13 cellular contexts compared by ENCODE assay signal in the genomic region with DNA sequence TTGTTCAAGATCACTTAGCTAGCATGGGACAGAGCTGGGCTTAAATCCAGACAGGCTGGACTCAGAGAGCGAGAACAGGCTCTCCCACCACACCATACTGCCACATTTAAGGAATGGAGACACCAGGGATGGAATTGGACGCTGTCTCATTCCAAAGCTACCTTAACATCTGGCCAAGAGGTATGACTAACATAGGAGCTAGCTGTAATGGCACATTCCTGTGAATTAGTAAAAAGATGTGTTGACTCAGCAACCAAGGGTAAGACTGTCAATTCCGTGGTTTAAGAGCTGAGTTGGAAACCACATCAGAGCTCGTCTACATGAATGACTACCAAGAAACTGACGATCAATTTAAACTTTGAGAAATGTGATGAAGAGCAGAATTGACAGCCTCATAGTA. TPM values are rescaled to one million over a fixed set of nuclear protein-coding genes. Genes with fewer than 3 reads are reported as not detected.
A peak's percentile ranks its signal among the peaks of the same experiment; 100 is the strongest.
DNase-seq lines count a peak whose midpoint lies in the region; ATAC-seq and TF ChIP-seq lines count a peak whose summit lies in the region.
"Had no signal": no experiment of that assay in that cellular context is flagged by ENCODE, and none has a peak within 500 bp of the region (broad histone marks: within the 10 kb centered on the region; RNA-seq: fewer than 3 reads in every experiment).

No MANE protein-coding gene starts in this region.

- no peaks in the 10 kb centered on the region for H4K20me1 ChIP-seq in H9 (ENCODE audit: control insufficient read depth, insufficient read depth, insufficient read length)

- H3K4me3 Mint-ChIP-seq in naive thymus-derived CD8-positive, alpha-beta T cell, result no peak overlapping the region
- no peak overlapping the region for H3K4me3 Mint-ChIP-seq in H9

- H3K79me2 ChIP-seq in H9 (ENCODE audit: insufficient read depth, low read length), result no peaks in the 10 kb centered on the region

- in situ Hi-C loops in astrocyte of the spinal cord (cut with HindIII; ENCODE audit: low sequenced_read_pairs), result no loop called here

- no peak overlapping the region for H2BK5ac ChIP-seq in H9 (ENCODE audit: insufficient read length, low read length)

- no peak overlapping the region for H2BK20ac ChIP-seq in H9 (ENCODE audit: low read depth, low read length, poor library complexity, severe bottlenecking)

- H3K56ac ChIP-seq in H9 (ENCODE audit: insufficient read length, low read depth, low read length), result no peak overlapping the region

- no peak overlapping the region for H2BK120ac ChIP-seq in H9 (ENCODE audit: low read depth, low read length, poor library complexity, severe bottlenecking)

- peaks cover 0 to 6% (median 0%) of the 10 kb centered on the region in 9 donors for H3K9me3 Mint-ChIP-seq in naive thymus-derived CD8-positive, alpha-beta T cell
- H3K9me3 Mint-ChIP-seq in H9, result peaks cover 10 to 13% of the 10 kb centered on the region in 2 experiments

- H3K4me3 ChIP-seq in astrocyte of the spinal cord (ENCODE audit: low read depth, low read length) (no peak overlapping the region), body of pancreas (no peak overlapping the region)
- H3K4me3 ChIP-seq: testis had no signal

- peak; percentile 39 to 72 for ATAC-seq in naive thymus-derived CD8-positive, alpha-beta T cell
- ATAC-seq in GM21786 (IDR thresholded peaks at IDR 0.05; ENCODE audit: unreplicated experiment) (no peak), body of pancreas (no peak)
- ATAC-seq: left colon, sciatic nerve had no signal

- no peaks in the 10 kb centered on the region for H3K79me1 ChIP-seq in H9 (ENCODE audit: insufficient read depth, low read depth, low read length, poor library complexity, severe bottlenecking)

- H3K4ac ChIP-seq in H9 (ENCODE audit: low read depth, low read length), result no peak overlapping the region

- no peak overlapping the region for H3K9ac ChIP-seq in H9 (ENCODE audit: extremely low read depth, insufficient read length, low read length)

- H3K4me2 ChIP-seq in H9 (ENCODE audit: insufficient read depth, insufficient read length, low read length), result no peak overlapping the region

- DNase-seq in ELF-1 (ENCODE audit: low read depth, low spot score) (peak; percentile 13), RPMI7951 (ENCODE audit: low read depth) (peak; percentile 95), astrocyte of the spinal cord (ENCODE audit: low read depth, low spot score) (peak; percentile 86), body of pancreas (no peak), D341Med (ENCODE audit: low spot score) (no peak), H9 (no peak)
- peak in 6 of 10 donors; percentile 4 to 57 (median 32) for DNase-seq in naive thymus-derived CD8-positive, alpha-beta T cell
- DNase-seq: cerebellar nuclear complex, left colon, Right ventricle myocardium superior, testis had no signal

- H3K36me3 ChIP-seq in body of pancreas (replicated peaks in 1 of 2; ENCODE audit: insufficient read depth in 1 of 2, low read depth in 2 of 2), result no peaks in the 10 kb centered on the region

- H3K14ac ChIP-seq in H9 (ENCODE audit: insufficient read depth, low read length), result no peak overlapping the region

- intact Hi-C loops in body of pancreas (cut with DNase I), result no loop called here

- H3K27ac ChIP-seq in body of pancreas, result no peak overlapping the region
- no peak overlapping the region for H3K27ac ChIP-seq in H9 (ENCODE audit: insufficient read length, low read depth, low read length)
- H3K27ac ChIP-seq: testis had no signal

- no peak overlapping the region for H3K18ac ChIP-seq in H9 (ENCODE audit: insufficient read length, low read depth, low read length)

- H3K27me3 ChIP-seq in body of pancreas (no peaks in the 10 kb centered on the region), H9 (ENCODE audit: insufficient read depth, low read length) (no peaks in the 10 kb centered on the region; the same call in 1 of the 2 replicates)
- H3K27me3 ChIP-seq: testis had no signal

- H3K23ac ChIP-seq in H9 (ENCODE audit: insufficient read length, low read depth, low read length), result no peak overlapping the region

- no peak overlapping the region for H2BK15ac ChIP-seq in H9 (ENCODE audit: low read depth, low read length)

- no peak for TF ChIP-seq POLR2A in body of pancreas (IDR thresholded peaks at IDR 0.05)

- no peak overlapping the region for H4K91ac ChIP-seq in H9 (ENCODE audit: insufficient read length, low read depth, low read length)

- H3K4me1 Mint-ChIP-seq in naive thymus-derived CD8-positive, alpha-beta T cell, result peaks cover 2 to 24% (median 18%) of the 10 kb centered on the region in 4 donors
- peaks cover 0 to 4% of the 10 kb centered on the region in 2 experiments; a peak in 2 of 4 replicates for H3K4me1 Mint-ChIP-seq in H9

- no peaks in the 10 kb centered on the region for H3K27me3 Mint-ChIP-seq in naive thymus-derived CD8-positive, alpha-beta T cell
- H3K27me3 Mint-ChIP-seq in H9 (ENCODE audit: low read depth), result peaks cover 2% of the 10 kb centered on the region

- no peak overlapping the region for H4K8ac ChIP-seq in H9 (replicated peaks; ENCODE audit: insufficient read length, low read depth, low read length)

- H2AK5ac ChIP-seq in H9 (ENCODE audit: insufficient read length, low read length), result no peak overlapping the region

- TF ChIP-seq CTCF in astrocyte of the spinal cord (IDR thresholded peaks at IDR 0.05; ENCODE audit: low read depth, low read length) (no peak), body of pancreas (IDR thresholded peaks at IDR 0.05) (no peak), H9 (conservative IDR thresholded peaks at IDR 0.05) (no peak)

- no peaks in the 10 kb centered on the region for H3K36me3 Mint-ChIP-seq in naive thymus-derived CD8-positive, alpha-beta T cell
- peaks cover 0 to 11% (median 3%) of the 10 kb centered on the region in 3 experiments; a peak in 2 of 7 replicates for H3K36me3 Mint-ChIP-seq in H9 (ENCODE audit: insufficient read depth in 1 of 3, low read depth in 3 of 3)

- no peak overlapping the region for H2BK12ac ChIP-seq in H9 (ENCODE audit: insufficient read length, low read depth, low read length)

- POLR2A ChIA-PET in naive thymus-derived CD8-positive, alpha-beta T cell (lab: Charles Lee), result interaction anchor here (0.6 to 1.4 kb wide), 3 partner anchors 9 to 20 kb away, joined by 3 to 7 read pairs (median 4); a partner anchor contains a TSS

- 58 to 75% methylated on average over 5 of the region's 5 CpGs for WGBS in body of pancreas, 2 donors
- WGBS in H9 (ENCODE audit: extremely low coverage, insufficient read length, low lambda C conversion rate), result no CpG with 5 or more reads among the region's 5 CpGs

- no peak overlapping the region for H4K5ac ChIP-seq in H9 (ENCODE audit: insufficient read length, low read depth, low read length)

- H2AFZ ChIP-seq in H9 (ENCODE audit: low read length), result no peak overlapping the region

- H3K23me2 ChIP-seq in H9 (ENCODE audit: insufficient read length, low read depth, low read length, poor library complexity, severe bottlenecking), result no peaks in the 10 kb centered on the region

- peaks cover 7% of the 10 kb centered on the region for H3K4me1 ChIP-seq in body of pancreas
- no peaks in the 10 kb centered on the region for H3K4me1 ChIP-seq in H9 (ENCODE audit: insufficient read depth, low read length)
- H3K4me1 ChIP-seq: testis had no signal

- no peak overlapping the region for H3T11ph ChIP-seq in H9 (ENCODE audit: low read length)

- H3K9me3 ChIP-seq in body of pancreas, result no peaks in the 10 kb centered on the region
- H3K9me3 ChIP-seq in H9 (ENCODE audit: control insufficient read depth, low read depth, low read length), result no peaks in the 10 kb centered on the region
- H3K9me3 ChIP-seq: testis had no signal

- peak overlapping the region in 4 of 10 donors; percentile 4 to 83 (median 46) for H3K27ac Mint-ChIP-seq in naive thymus-derived CD8-positive, alpha-beta T cell
- no peak overlapping the region for H3K27ac Mint-ChIP-seq in H9

RNA-seq across cellular contexts. Expression of a gene that starts 8.3 kb away (rescaled TPM):
- total RNA-seq in RPMI7951 (2014; rRNA removed; shearing (Covaris generic)), result 4.1 and 4.2 TPM in 2 replicates
- total RNA-seq in naive thymus-derived CD8-positive, alpha-beta T cell, result under 1 TPM; 0.05 to 0.25 TPM
- 1 to 10 TPM in 1 of 3 donors, under 1 TPM in 2; 0.15 to 5.1 (median 0.24) TPM for polyA plus RNA-seq in naive thymus-derived CD8-positive, alpha-beta T cell
- total RNA-seq in body of pancreas (under 1 TPM in 1 of 2 donors, not detected in 1; under 0.01 TPM), H9 (2021) (not detected in 2 replicates)
- total RNA-seq: Right ventricle myocardium superior had no signal

RNA-seq across cellular contexts. Expression of a gene that starts 12.6 kb away (rescaled TPM):
- total RNA-seq in RPMI7951 (2014; rRNA removed; shearing (Covaris generic)), result 382 and 422 TPM in 2 replicates
- total RNA-seq in naive thymus-derived CD8-positive, alpha-beta T cell, result 100 to 1,000 TPM; 110 to 113 TPM
- 100 to 1,000 TPM; 318 to 348 (median 345) TPM for polyA plus RNA-seq in naive thymus-derived CD8-positive, alpha-beta T cell
- 100 to 1,000 TPM in 1 of 2 donors, 10 to 100 TPM in 1; 88.3 to 110 TPM for total RNA-seq in body of pancreas
- total RNA-seq in H9 (2021), result 370 and 379 TPM in 2 replicates

Comparison
In these comparisons a context has a peak if more than half of its experiments do, and no peak if none do; other contexts are left out.
1. DNase-seq: peak in ELF-1 (single experiment), RPMI7951 (single experiment), astrocyte of the spinal cord (single experiment) and naive thymus-derived CD8-positive, alpha-beta T cell (6 of 10); none in body of pancreas (0 of 4), D341Med (single experiment) and H9 (single experiment).
2. ATAC-seq: peak in naive thymus-derived CD8-positive, alpha-beta T cell (2 of 2); none in GM21786 (single experiment) and body of pancreas (single experiment).